ENCODE assay signal across 8 cellular contexts in genomic region chr2:160367887-160368286, GRCh38.
A peak's percentile ranks its signal among the peaks of the same experiment; 100 is the strongest.
DNase-seq lines count a peak whose midpoint lies in the region; ATAC-seq and TF ChIP-seq lines count a peak whose summit lies in the region.

No MANE protein-coding gene starts in this region.

- H3K9me3 Mint-ChIP-seq in T-helper 2 cell treated with Interferon-gamma antibody and Interleukin-4, amounts not matched to agents 5 μg/mL and 100 μg/mL, for 36 hours = no peaks in the 10 kb centered on the region

- H3K4me1 ChIP-seq in lung (ENCODE audit: control insufficient read depth in 2 of 2, insufficient read depth in 2 of 2, low read length in 2 of 2) = peaks cover 28 to 68% of the 10 kb centered on the region in 2 donors

- DNase-seq in Daoy (ENCODE audit: low read depth) (peak; percentile 95), amniotic epithelial cell (ENCODE audit: low read depth) (peak; percentile 99), lung (ENCODE audit: low spot score) (no peak), D341Med (ENCODE audit: low spot score) (no peak), OCI-M2 (lab: John Stamatoyannopoulos, UW; ENCODE audit: unreplicated experiment) (no peak)
- peak; percentile 17 for DNase-seq in Jurkat, Clone E6-1 (ENCODE audit: low read depth, low spot score)
- DNase-seq in T-helper 2 cell treated with Interferon-gamma antibody and Interleukin-4, amounts not matched to agents 5 μg/mL and 100 μg/mL, for 36 hours (ENCODE audit: low spot score) = no peak

- WGBS in lung, 2 donors = 16 to 33% methylated on average over 7 of the region's 7 CpGs

- peaks cover 2 to 9% of the 10 kb centered on the region in 2 donors for H3K36me3 ChIP-seq in lung (ENCODE audit: control insufficient read depth in 2 of 2, insufficient read depth in 2 of 2, low read length in 2 of 2)

- H3K36me3 Mint-ChIP-seq in T-helper 2 cell treated with Interferon-gamma antibody and Interleukin-4, amounts not matched to agents 5 μg/mL and 100 μg/mL, for 36 hours (ENCODE audit: low read depth) = peaks cover 16% of the 10 kb centered on the region

- H3K4me3 Mint-ChIP-seq in T-helper 2 cell treated with Interferon-gamma antibody and Interleukin-4, amounts not matched to agents 5 μg/mL and 100 μg/mL, for 36 hours = no peak overlapping the region

- H3K4me3 ChIP-seq in Jurkat, Clone E6-1 (ENCODE audit: low read length) = no peak overlapping the region
- no peak overlapping the region for H3K4me3 ChIP-seq in lung

- no peaks in the 10 kb centered on the region for H3K27me3 Mint-ChIP-seq in T-helper 2 cell treated with Interferon-gamma antibody and Interleukin-4, amounts not matched to agents 5 μg/mL and 100 μg/mL, for 36 hours (ENCODE audit: low read depth)

- peaks cover 38% of the 10 kb centered on the region for H3K4me1 Mint-ChIP-seq in T-helper 2 cell treated with Interferon-gamma antibody and Interleukin-4, amounts not matched to agents 5 μg/mL and 100 μg/mL, for 36 hours (ENCODE audit: low read depth)

- no peak for ATAC-seq in lung (ENCODE audit: insufficient read depth, low FRiP score)
- ATAC-seq in HG02973 (IDR thresholded peaks at IDR 0.05; ENCODE audit: unreplicated experiment) = no peak

- no peak for TF ChIP-seq CTCF in lung (IDR thresholded peaks at IDR 0.05; ENCODE audit: control extremely low read depth, extremely low read depth)

- no peaks in the 10 kb centered on the region for H3K27me3 ChIP-seq in lung (ENCODE audit: control insufficient read depth, insufficient read depth)

- H3K27ac ChIP-seq in lung (ENCODE audit: low read depth in 1 of 2, low read length in 1 of 2) = peak overlapping the region; percentile 7 to 15

- H3K27ac Mint-ChIP-seq in T-helper 2 cell treated with Interferon-gamma antibody and Interleukin-4, amounts not matched to agents 5 μg/mL and 100 μg/mL, for 36 hours = no peak overlapping the region

- H3K9me3 ChIP-seq in lung (ENCODE audit: control insufficient read depth in 2 of 2, insufficient read depth in 1 of 2, low read length in 1 of 2) = no peaks in the 10 kb centered on the region

Comparison
In these comparisons a context has a peak if more than half of its experiments do, and no peak if none do; other contexts are left out.
1. DNase-seq: peak in Daoy (single experiment), Jurkat, Clone E6-1 (single experiment) and amniotic epithelial cell (single experiment); none in lung (single experiment), T-helper 2 cell treated with Interferon-gamma antibody and Interleukin-4, amounts not matched to agents 5 μg/mL and 100 μg/mL, for 36 hours (single experiment), D341Med (single experiment) and OCI-M2 (single experiment).